In genomic region chr7:47875406-47875805, GRCh38 we compare ENCODE assay signal across 20 cellular contexts.
"Had no signal": no experiment of that assay in that cellular context is flagged by ENCODE, and none has a peak within 500 bp of the region (broad histone marks: within the 10 kb centered on the region; RNA-seq: fewer than 3 reads in every experiment).

No MANE protein-coding gene starts in this region.

- H3K4me2 ChIP-seq: KMS-11, SK-N-SH had no signal

- H3K27ac ChIP-seq: HL-60, KMS-11, RWPE1 had no signal

- ATAC-seq: K562 had no signal

- H3K9ac ChIP-seq: KMS-11, SK-N-SH had no signal

- H3K4me3 ChIP-seq: K562 had no signal

- H3K9me3 ChIP-seq: SK-N-SH had no signal

- DNase-seq: Kasumi-1, MV-4-11, NCI-H1048, NCI-H1105, NCI-H1417, NCI-H1436 treated with DMSO at 0.1 percent for 48 hours, NCI-H1694 treated with DMSO at 0.1 percent for 48 hours, NCI-H1930, NCI-H2081, NCI-H2107, NCI-H2227 treated with DMSO at 0.1 percent for 48 hours, NCI-H524, NCI-H526 treated with DMSO at 0.1 percent for 48 hours, NCI-H748 treated with DMSO at 0.1 percent for 48 hours, SHP77, SK-N-SH had no signal
